ENCODE assay signal across 16 cellular contexts in the genomic region with DNA sequence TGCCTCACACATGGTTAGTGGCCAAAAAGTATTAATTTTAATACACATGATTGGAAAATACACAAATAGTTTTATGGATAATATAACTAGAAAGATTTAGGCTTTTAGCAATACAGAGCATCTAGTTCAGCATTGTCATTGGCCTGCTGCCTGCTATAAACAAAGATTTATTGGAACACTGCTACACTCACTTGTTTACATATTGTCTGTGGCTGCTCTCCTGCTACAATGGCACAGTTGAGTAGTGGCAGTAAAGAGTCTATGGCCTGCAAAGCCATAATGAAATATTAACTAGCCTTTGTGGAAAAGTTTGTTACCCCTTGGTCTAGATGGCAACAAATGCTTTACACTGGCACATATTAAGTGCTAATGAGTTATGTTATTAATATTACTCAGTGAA.
"Had no signal": no experiment of that assay in that cellular context is flagged by ENCODE, and none has a peak within 500 bp of the region (broad histone marks: within the 10 kb centered on the region; RNA-seq: fewer than 3 reads in every experiment).

No MANE protein-coding gene starts in this region.

- DNase-seq: activated naive CD4-positive, alpha-beta T cell; activated T-cell treated with anti-CD3 and anti-CD28 coated beads, Interleukin-2, amount 50 U/mL, for 48 hours; aorta; endodermal cell; erythroblast; hippocampal formation; occipital lobe; psoas muscle; sigmoid colon; stimulated activated naive CD4-positive, alpha-beta T cell treated with Interleukin-2 at 50 U/mL for 16 hours; T-helper 17 cell; upper lobe of left lung had no signal

- H3K4me1 ChIP-seq: breast epithelium had no signal

- H3K36me3 ChIP-seq: breast epithelium, suprapubic skin had no signal

- H3K27me3 ChIP-seq: breast epithelium, sigmoid colon, suprapubic skin, upper lobe of left lung had no signal

- H3K9me3 ChIP-seq: breast epithelium, psoas muscle, sigmoid colon, suprapubic skin, upper lobe of left lung had no signal

- ATAC-seq: psoas muscle, T-helper 17 cell had no signal

- H3K27me3 Mint-ChIP-seq: T-helper 17 cell had no signal

- H3K27ac Mint-ChIP-seq: endodermal cell, nephron, T-helper 17 cell had no signal

- H3K4me3 Mint-ChIP-seq: endodermal cell, nephron, T-helper 17 cell had no signal

- H3K4me1 Mint-ChIP-seq: endodermal cell had no signal

- H3K4me3 ChIP-seq: breast epithelium, lung, psoas muscle, sigmoid colon, suprapubic skin, upper lobe of left lung had no signal

- H3K9me3 Mint-ChIP-seq: nephron had no signal

- H3K27ac ChIP-seq: breast epithelium, psoas muscle, sigmoid colon, suprapubic skin, upper lobe of left lung had no signal
